In genomic region chr20:47653892-47654291, GRCh38 we compare ENCODE assay signal across 20 cellular contexts.
DNase-seq lines count a peak whose midpoint lies in the region; ATAC-seq and TF ChIP-seq lines count a peak whose summit lies in the region.
"Had no signal": no experiment of that assay in that cellular context is flagged by ENCODE, and none has a peak within 500 bp of the region (broad histone marks: within the 10 kb centered on the region; RNA-seq: fewer than 3 reads in every experiment).

No MANE protein-coding gene starts in this region.

- TF ChIP-seq CTCF in endodermal cell (conservative IDR thresholded peaks at IDR 0.05), result no peak

- H3K9me3 Mint-ChIP-seq in activated naive CD4-positive, alpha-beta T cell treated with anti-CD3 and anti-CD28 coated beads, Interleukin-2, amount 50 U/mL, for 24 hours, result no peaks in the 10 kb centered on the region
- no peaks in the 10 kb centered on the region for H3K9me3 Mint-ChIP-seq in endodermal cell
- no peaks in the 10 kb centered on the region for H3K9me3 Mint-ChIP-seq in CD4-positive, alpha-beta memory T cell
- H3K9me3 Mint-ChIP-seq: CD14-positive monocyte had no signal

- no peak overlapping the region for H3K4me3 ChIP-seq in HUES64 (ENCODE audit: low read length)
- H3K4me3 ChIP-seq in endodermal cell (ENCODE audit: low read length), result no peak overlapping the region
- no peak overlapping the region for H3K4me3 ChIP-seq in CD4-positive, alpha-beta memory T cell (ENCODE audit: low read length in 2 of 2)
- H3K4me3 ChIP-seq: HAP-1 had no signal

- H3K9ac ChIP-seq in HUES64 (ENCODE audit: low read depth, low read length) (no peak overlapping the region), endodermal cell (ENCODE audit: extremely low read depth, low read length, poor library complexity, severe bottlenecking) (peak overlapping the region; percentile 16)

- intact Hi-C loops in CD4-positive, alpha-beta memory T cell (cut with micrococcal nuclease), result no loop called here

- H3K4me3 Mint-ChIP-seq in activated naive CD4-positive, alpha-beta T cell treated with anti-CD3 and anti-CD28 coated beads, Interleukin-2, amount 50 U/mL, for 24 hours, result no peak overlapping the region
- H3K4me3 Mint-ChIP-seq in endodermal cell, result no peak overlapping the region
- no peak overlapping the region for H3K4me3 Mint-ChIP-seq in CD4-positive, alpha-beta memory T cell
- H3K4me3 Mint-ChIP-seq: CD14-positive monocyte had no signal

- peaks cover 75% of the 10 kb centered on the region for H3K36me3 ChIP-seq in HUES64 (ENCODE audit: insufficient read depth, low read length)
- H3K36me3 ChIP-seq in endodermal cell (ENCODE audit: control insufficient read depth, insufficient read depth, low read length), result peaks cover 86% of the 10 kb centered on the region
- peaks cover 59% of the 10 kb centered on the region for H3K36me3 ChIP-seq in CD4-positive, alpha-beta memory T cell (ENCODE audit: insufficient read depth, low read length)

- peaks cover 16% of the 10 kb centered on the region for H3K36me3 Mint-ChIP-seq in activated naive CD4-positive, alpha-beta T cell treated with anti-CD3 and anti-CD28 coated beads, Interleukin-2, amount 50 U/mL, for 24 hours
- peaks cover 62% of the 10 kb centered on the region for H3K36me3 Mint-ChIP-seq in endodermal cell (ENCODE audit: low read depth)
- H3K36me3 Mint-ChIP-seq in CD4-positive, alpha-beta memory T cell, result peaks cover 40 to 74% of the 10 kb centered on the region in 2 donors

- H3K27me3 ChIP-seq in HUES64 (ENCODE audit: insufficient read depth, low read length), result no peaks in the 10 kb centered on the region
- no peaks in the 10 kb centered on the region for H3K27me3 ChIP-seq in endodermal cell (ENCODE audit: control insufficient read depth, insufficient read depth, low read length, poor library complexity, severe bottlenecking)
- H3K27me3 ChIP-seq in CD4-positive, alpha-beta memory T cell (ENCODE audit: insufficient read depth, low read length), result no peaks in the 10 kb centered on the region

- no peaks in the 10 kb centered on the region for H3K4me1 Mint-ChIP-seq in activated naive CD4-positive, alpha-beta T cell treated with anti-CD3 and anti-CD28 coated beads, Interleukin-2, amount 50 U/mL, for 24 hours
- peaks cover 26% of the 10 kb centered on the region for H3K4me1 Mint-ChIP-seq in endodermal cell
- H3K4me1 Mint-ChIP-seq in CD4-positive, alpha-beta memory T cell, result no peaks in the 10 kb centered on the region

- ATAC-seq in HG03521 (IDR thresholded peaks at IDR 0.05; ENCODE audit: unreplicated experiment), result no peak

- POLR2A ChIA-PET in CD4-positive, alpha-beta memory T cell (lab: Charles Lee; ENCODE audit: partially characterized antibody), result no interaction called here

- 66% methylated on average over 2 of the region's 2 CpGs for WGBS in HUES64
- 63 to 81% methylated on average over 2 of the region's 2 CpGs for WGBS in endodermal cell (ENCODE audit: insufficient coverage in 1 of 2, insufficient read length in 1 of 2), 2 experiments

- no peak for DNase-seq in activated naive CD4-positive, alpha-beta T cell treated with anti-CD3 and anti-CD28 coated beads, Interleukin-2, amount 50 U/mL, for 16 hours
- DNase-seq in endodermal cell (no peak), globus pallidus (ENCODE audit: low spot score) (no peak)
- no peak for DNase-seq in CD4-positive, alpha-beta memory T cell
- DNase-seq: COR-L47, DMS79, Karpas-422, MV-4-11, NCI-H1694, NCI-H2081, NCI-H2171, NCI-H345, NCI-H524, Right ventricle myocardium superior had no signal

- H3K27ac Mint-ChIP-seq in activated naive CD4-positive, alpha-beta T cell treated with anti-CD3 and anti-CD28 coated beads, Interleukin-2, amount 50 U/mL, for 24 hours, result peak overlapping the region; percentile 31
- H3K27ac Mint-ChIP-seq in endodermal cell, result no peak overlapping the region
- no peak overlapping the region for H3K27ac Mint-ChIP-seq in CD4-positive, alpha-beta memory T cell
- H3K27ac Mint-ChIP-seq: CD14-positive monocyte had no signal

- H3K9me3 ChIP-seq in HUES64 (ENCODE audit: insufficient read depth, low read depth, low read length), result no peaks in the 10 kb centered on the region
- no peaks in the 10 kb centered on the region for H3K9me3 ChIP-seq in endodermal cell (ENCODE audit: control insufficient read depth, low read length)
- H3K9me3 ChIP-seq in CD4-positive, alpha-beta memory T cell (ENCODE audit: control insufficient read depth in 1 of 2, low read length in 2 of 2), result no peaks in the 10 kb centered on the region
- H3K9me3 ChIP-seq: HAP-1 had no signal

- H3K27ac ChIP-seq in HUES64 (ENCODE audit: low read depth, low read length) (0 out of 2 replicates have a peak overlapping the region, but pooled peaks have one; percentile 15), endodermal cell (ENCODE audit: low read depth, low read length) (no peak overlapping the region)
- no peak overlapping the region for H3K27ac ChIP-seq in CD4-positive, alpha-beta memory T cell (ENCODE audit: low read depth, low read length)
- H3K27ac ChIP-seq: HL-60 had no signal

- no peaks in the 10 kb centered on the region for H3K27me3 Mint-ChIP-seq in activated naive CD4-positive, alpha-beta T cell treated with anti-CD3 and anti-CD28 coated beads, Interleukin-2, amount 50 U/mL, for 24 hours
- no peaks in the 10 kb centered on the region for H3K27me3 Mint-ChIP-seq in endodermal cell (ENCODE audit: insufficient read depth)
- H3K27me3 Mint-ChIP-seq in CD4-positive, alpha-beta memory T cell, result no peaks in the 10 kb centered on the region

- H3K4me1 ChIP-seq in HUES64 (ENCODE audit: insufficient read depth, low read length), result peaks cover 33% of the 10 kb centered on the region
- no peaks in the 10 kb centered on the region for H3K4me1 ChIP-seq in endodermal cell (ENCODE audit: control insufficient read depth, insufficient read depth, low read length)
- H3K4me1 ChIP-seq in CD4-positive, alpha-beta memory T cell (ENCODE audit: insufficient read depth, low read length), result no peaks in the 10 kb centered on the region

- CTCF ChIA-PET in CD4-positive, alpha-beta memory T cell (lab: Charles Lee; ENCODE audit: partially characterized antibody), result interaction anchor here (1.0 kb wide), 1 partner anchor 9 kb away, joined by 3 read pairs; no protein-coding TSS in a partner anchor
